ENCODE assay signal across 15 cellular contexts in the genomic region with DNA sequence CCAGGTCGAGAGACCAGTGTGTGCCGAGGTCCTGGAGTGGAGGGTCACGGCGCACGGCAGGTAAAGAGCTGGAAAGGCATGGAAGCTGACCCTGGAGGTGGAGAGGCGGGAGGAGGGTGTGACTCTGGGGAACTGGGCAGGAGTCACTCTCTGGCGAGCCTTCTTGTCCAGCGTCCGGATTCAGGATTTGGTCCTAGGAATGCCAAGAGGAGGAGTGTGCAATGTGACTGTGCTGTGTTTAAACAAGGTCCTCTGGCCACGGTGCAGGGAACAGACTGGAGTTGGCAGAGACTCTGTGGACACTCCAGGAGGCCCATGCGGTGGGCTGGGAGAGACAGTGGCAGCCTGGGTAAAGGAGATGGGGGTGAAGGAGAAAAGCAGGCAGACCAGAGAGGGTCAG.
DNase-seq lines count a peak whose midpoint lies in the region; ATAC-seq, FAIRE-seq and TF ChIP-seq lines count a peak whose summit lies in the region.
"Had no signal": no experiment of that assay in that cellular context is flagged by ENCODE, and none has a peak within 500 bp of the region (broad histone marks: within the 10 kb centered on the region; RNA-seq: fewer than 3 reads in every experiment).

No MANE protein-coding gene starts in this region.

- H3K27ac ChIP-seq in H1 (ENCODE audit: low read depth, low read length) (no peak overlapping the region), lung (ENCODE audit: low read depth in 1 of 2, low read length in 1 of 2) (no peak overlapping the region), thyroid gland (no peak overlapping the region)
- H3K27ac ChIP-seq: GM23248 had no signal

- H3K4me3 ChIP-seq in H1 (ENCODE audit: extremely low read depth in 1 of 4, insufficient read depth in 2 of 4, low read depth in 3 of 4, low read length in 4 of 4), result no peak overlapping the region
- no peak overlapping the region for H3K4me3 ChIP-seq in lung
- no peak overlapping the region for H3K4me3 ChIP-seq in thyroid gland (replicated peaks in 1 of 3)
- H3K4me3 ChIP-seq: GM23248, K562 had no signal

- H3K36me3 ChIP-seq in H1 (ENCODE audit: control insufficient read depth in 2 of 4, insufficient read depth in 4 of 4, low read length in 3 of 4) (no peaks in the 10 kb centered on the region), lung (ENCODE audit: control insufficient read depth in 2 of 2, insufficient read depth in 2 of 2, low read length in 2 of 2) (no peaks in the 10 kb centered on the region), thyroid gland (no peaks in the 10 kb centered on the region)

- TF ChIP-seq POLR2A in H1 (IDR thresholded peaks at IDR 0.05; ENCODE audit: control extremely low read depth in 1 of 2, low read depth in 2 of 2, low read length in 2 of 2) (no peak), thyroid gland (IDR thresholded peaks at IDR 0.05) (no peak)

- TF ChIP-seq CTCF in H1 (IDR thresholded peaks at IDR 0.05; ENCODE audit: control extremely low read depth in 1 of 3, insufficient read depth in 1 of 3, low read depth in 1 of 3, low read length in 3 of 3) (no peak), lung (IDR thresholded peaks at IDR 0.05; ENCODE audit: control extremely low read depth, extremely low read depth) (no peak), thyroid gland (IDR thresholded peaks at IDR 0.05) (no peak)

- no peak overlapping the region for H3K4me2 ChIP-seq in H1 (ENCODE audit: insufficient read depth in 1 of 2, low read depth in 2 of 2, low read length in 2 of 2)

- H3K4ac ChIP-seq in H1 (replicated peaks; ENCODE audit: insufficient read length, low read depth, low read length), result no peak overlapping the region

- no peak overlapping the region for H3K14ac ChIP-seq in H1 (ENCODE audit: insufficient read length)

- H4K91ac ChIP-seq in H1 (replicated peaks; ENCODE audit: insufficient read length, low read length), result no peak overlapping the region

- no peaks in the 10 kb centered on the region for H3K23me2 ChIP-seq in H1 (ENCODE audit: low read depth, low read length)

- no peak overlapping the region for H2BK5ac ChIP-seq in H1 (ENCODE audit: low read depth, low read length)

- H2BK15ac ChIP-seq in H1 (ENCODE audit: low read length), result peak overlapping the region; percentile 9; the same call in 1 of the 2 replicates

- H2BK20ac ChIP-seq in H1 (ENCODE audit: low read length), result no peak overlapping the region

- no peak overlapping the region for H2BK120ac ChIP-seq in H1 (replicated peaks; ENCODE audit: low read depth, low read length)

- H3K23ac ChIP-seq in H1 (ENCODE audit: insufficient read length), result no peak overlapping the region

- H4K5ac ChIP-seq in H1 (ENCODE audit: insufficient read length, low read depth, low read length), result no peak overlapping the region

- DNase-seq in H1 (ENCODE audit: low read depth in 1 of 2, low spot score in 2 of 2), result no peak
- peak; percentile 45 for DNase-seq in left ventricle myocardium superior
- DNase-seq in lung (ENCODE audit: low spot score), result peak; percentile 43
- DNase-seq in thyroid gland, result peak; percentile 54 to 65
- DNase-seq in NCI-H345 treated with DMSO at 0.1 percent for 48 hours (lab: John Stamatoyannopoulos, UW; ENCODE audit: unreplicated experiment), result no peak
- DNase-seq: ACHN, DMS79, GM23248, NCI-H187, NCI-H2107, NCI-H524 treated with DMSO at 0.1 percent for 48 hours had no signal

- no peak for TF ChIP-seq RAD21 in H1 (IDR thresholded peaks at IDR 0.05 in 1 of 2, conservative IDR thresholded peaks at IDR 0.05 in 1 of 2; ENCODE audit: low read depth in 2 of 2, low read length in 2 of 2)

- CTCF ChIA-PET in H1 (lab: Charles Lee; ENCODE audit: partially characterized antibody), result interaction anchor here (0.8 to 3.8 kb wide), 14 partner anchors 10 to 355 kb away, joined by 3 to 16 read pairs (median 3); no protein-coding TSS in a partner anchor

- H3K79me2 ChIP-seq in H1 (ENCODE audit: control insufficient read depth in 1 of 2, insufficient read depth in 2 of 2, low read length in 2 of 2), result no peaks in the 10 kb centered on the region

- H3K27me3 ChIP-seq in H1 (replicated peaks in 1 of 4; ENCODE audit: control insufficient read depth in 3 of 4, extremely low read depth in 1 of 4, insufficient read depth in 3 of 4, low read length in 3 of 4), result peaks cover 0 to 12% (median 2%) of the 10 kb centered on the region in 4 experiments; a peak in 2 of 7 replicates
- H3K27me3 ChIP-seq in lung (ENCODE audit: control insufficient read depth, insufficient read depth), result no peaks in the 10 kb centered on the region
- no peaks in the 10 kb centered on the region for H3K27me3 ChIP-seq in thyroid gland

- no peaks in the 10 kb centered on the region for H3K79me1 ChIP-seq in H1 (ENCODE audit: low read depth, low read length)

- H2AK5ac ChIP-seq in H1 (ENCODE audit: low read depth, low read length), result no peak overlapping the region

- no peak for TF ChIP-seq EP300 in H1 (IDR thresholded peaks at IDR 0.05; ENCODE audit: borderline replicate concordance in 1 of 2, low read depth in 2 of 2, low read length in 2 of 2)

- intact Hi-C loops in left ventricle myocardium superior (cut with micrococcal nuclease), result loop anchor here (10.0 kb wide), 1 partner anchor 346 kb away; no protein-coding TSS in a partner anchor
- intact Hi-C loops in thyroid gland (cut with DNase I), result no loop called here

- H3K56ac ChIP-seq in H1 (replicated peaks; ENCODE audit: insufficient read length, low read depth, low read length), result no peak overlapping the region

- POLR2A ChIA-PET in H1 (lab: Charles Lee; ENCODE audit: partially characterized antibody), result interaction anchor here (0.7 to 2.0 kb wide), 2 partner anchors 23 to 25 kb away, joined by 3 to 4 read pairs; no protein-coding TSS in a partner anchor

- ATAC-seq in left ventricle myocardium superior, result peak; percentile 64
- no peak for ATAC-seq in lung (ENCODE audit: insufficient read depth, low FRiP score)
- no peak for ATAC-seq in GM18873 (IDR thresholded peaks at IDR 0.05; ENCODE audit: low FRiP score, unreplicated experiment)
- no peak for ATAC-seq in GM18867 (IDR thresholded peaks at IDR 0.05; ENCODE audit: unreplicated experiment)
- ATAC-seq: K562 had no signal

- no peak overlapping the region for H4K8ac ChIP-seq in H1 (ENCODE audit: extremely low read depth, insufficient read depth, low read length)

- peaks cover 0 to 15% (median 8%) of the 10 kb centered on the region in 4 experiments; a peak in 5 of 7 replicates for H3K4me1 ChIP-seq in H1 (replicated peaks in 1 of 4; ENCODE audit: control insufficient read depth in 3 of 4, insufficient read depth in 4 of 4, low read length in 3 of 4)
- H3K4me1 ChIP-seq in lung (ENCODE audit: control insufficient read depth in 2 of 2, insufficient read depth in 2 of 2, low read length in 2 of 2), result no peaks in the 10 kb centered on the region
- peaks cover 0 to 5% of the 10 kb centered on the region in 2 donors for H3K4me1 ChIP-seq in thyroid gland

- no peak overlapping the region for H2AFZ ChIP-seq in H1 (ENCODE audit: low read length)
- H2AFZ ChIP-seq: GM23248 had no signal

- 0 out of 2 replicates have a peak overlapping the region, but pooled peaks have one; percentile 4 for H2BK12ac ChIP-seq in H1 (ENCODE audit: low read depth, low read length)

- H4K20me1 ChIP-seq in H1 (replicated peaks in 1 of 2; ENCODE audit: control insufficient read depth in 1 of 2, insufficient read depth in 2 of 2, low read length in 2 of 2), result no peaks in the 10 kb centered on the region

- no peak overlapping the region for H3K18ac ChIP-seq in H1 (ENCODE audit: extremely low read depth, low read length)

- no peak overlapping the region for H3K9ac ChIP-seq in H1 (replicated peaks in 1 of 4; ENCODE audit: extremely low read depth in 1 of 4, low read depth in 3 of 4, low read length in 3 of 4)
- H3K9ac ChIP-seq: GM23248 had no signal

- 89% methylated on average over 10 of the region's 11 CpGs; no CpG with 5 or more reads in 1 of the 2 experiments for WGBS in H1 (ENCODE audit: extremely low coverage in 1 of 2, insufficient coverage in 1 of 2, insufficient read length in 1 of 2, insufficient replicate concordance in 2 of 2, low coverage in 1 of 2, low lambda C conversion rate in 2 of 2, missing lambda C conversion rate in 1 of 2), 2 experiments
- 54 to 67% methylated on average over 11 of the region's 11 CpGs for WGBS in lung, 2 donors
- 17 to 29% methylated on average over 10 of the region's 11 CpGs for WGBS in thyroid gland, 2 donors

- H3K9me3 ChIP-seq in H1 (ENCODE audit: insufficient read depth in 2 of 2, low read depth in 1 of 2, low read length in 1 of 2), result no peaks in the 10 kb centered on the region
- no peaks in the 10 kb centered on the region for H3K9me3 ChIP-seq in lung (ENCODE audit: control insufficient read depth in 2 of 2, insufficient read depth in 1 of 2, low read length in 1 of 2)
- no peaks in the 10 kb centered on the region for H3K9me3 ChIP-seq in thyroid gland

- no peak for FAIRE-seq in H1 (lab: Jason Lieb, UNC)
- FAIRE-seq: GM12892, K562 had no signal

TF ChIP-seq in H1, 55 proteins besides CTCF, POLR2A, EP300 and RAD21:
- TF ChIP-seq SUZ12 (IDR thresholded peaks at IDR 0.05; ENCODE audit: low read length) (0 out of 2 replicates have a peak, but pooled peaks have one; percentile 23), RFX5 (IDR thresholded peaks at IDR 0.05; ENCODE audit: borderline replicate concordance, low read depth, low read length) (no peak)

Comparison
In these comparisons a context has a peak if more than half of its experiments do, and no peak if none do; other contexts are left out.
1. DNase-seq: peak in left ventricle myocardium superior (single experiment), lung (single experiment) and thyroid gland (2 of 2); none in H1 (0 of 2) and NCI-H345 treated with DMSO at 0.1 percent for 48 hours (single experiment).